In the genomic region with DNA sequence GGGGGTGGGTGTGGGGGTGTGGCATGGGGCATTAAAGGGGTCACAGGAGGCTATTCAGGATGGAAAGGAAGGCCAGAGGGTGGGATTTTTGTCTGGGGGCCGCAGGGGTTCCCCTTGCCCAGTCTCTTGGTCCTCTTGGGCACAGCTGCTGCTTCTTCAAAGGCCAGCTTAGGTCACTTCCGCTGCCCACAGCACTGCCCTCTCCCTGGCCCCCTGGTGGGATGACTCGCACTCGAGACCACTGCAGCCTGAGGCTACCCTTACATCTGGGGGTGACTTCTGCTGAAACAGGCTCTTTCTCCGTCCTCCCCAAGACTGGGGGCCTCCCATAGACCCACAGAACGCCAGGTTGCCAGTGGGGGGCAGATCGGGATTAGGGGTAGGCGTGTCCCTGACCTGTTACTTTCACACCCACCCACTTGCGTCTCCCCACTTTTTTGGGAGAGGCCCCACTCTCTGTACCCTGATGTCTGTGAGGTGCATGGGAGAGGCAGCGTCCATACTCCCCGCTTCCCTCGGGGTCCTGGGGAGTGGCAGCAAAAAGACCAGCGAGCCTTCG, we compare ENCODE assay signal across 9 cellular contexts. TPM values are rescaled to one million over a fixed set of nuclear protein-coding genes. Genes with fewer than 3 reads are reported as not detected.
DNase-seq lines count a peak whose midpoint lies in the region; ATAC-seq and TF ChIP-seq lines count a peak whose summit lies in the region.
"Had no signal": no experiment of that assay in that cellular context is flagged by ENCODE, and none has a peak within 500 bp of the region (broad histone marks: within the 10 kb centered on the region; RNA-seq: fewer than 3 reads in every experiment).

No MANE protein-coding gene starts in this region.

- no peak for TF ChIP-seq POLR2A in lower leg skin (IDR thresholded peaks at IDR 0.05)

- H3K4me3 ChIP-seq in BJ (ENCODE audit: low read depth, low read length) (peak overlapping the region; percentile 44), HFF-Myc (replicated peaks; ENCODE audit: low read depth, low read length) (peak overlapping the region; percentile 22), astrocyte of the cerebellum (ENCODE audit: low read depth, low read length) (peak overlapping the region; percentile 38), mononuclear cell (ENCODE audit: low read length) (peak overlapping the region; percentile 34), lower leg skin (ENCODE audit: low read depth, poor library complexity, severe bottlenecking) (no peak overlapping the region)

- intact Hi-C loops in lower leg skin (cut with DNase I; ENCODE audit: low total_unique reads) = no loop called here

- 20 to 22% methylated on average over 12 to 14 of the region's 14 CpGs for WGBS in lower leg skin, 2 donors

- no peak for ATAC-seq in GM21619 (IDR thresholded peaks at IDR 0.05; ENCODE audit: unreplicated experiment)

- H3K4me1 ChIP-seq in mononuclear cell (ENCODE audit: insufficient read depth, low read length) = peaks cover 43% of the 10 kb centered on the region

- in situ Hi-C loops in astrocyte of the cerebellum (cut with HindIII; ENCODE audit: low sequenced_read_pairs) = no loop called here

- H3K9me3 ChIP-seq in mononuclear cell (ENCODE audit: low read depth, low read length) = no peaks in the 10 kb centered on the region
- H3K9me3 ChIP-seq: transverse colon had no signal

- H3K36me3 ChIP-seq in BJ (ENCODE audit: control insufficient read depth, insufficient read depth, low read length) = no peaks in the 10 kb centered on the region
- H3K36me3 ChIP-seq: transverse colon had no signal

- no peak for DNase-seq in BJ (ENCODE audit: low read depth)
- DNase-seq in HFF-Myc (ENCODE audit: extremely low read depth, low read depth) = no peak
- DNase-seq in astrocyte of the cerebellum (ENCODE audit: low read depth) = no peak
- no peak for DNase-seq in NCI-H226
- DNase-seq in stimulated activated naive CD4-positive, alpha-beta T cell treated with Interleukin-2 at 50 U/mL for 16 hours (lab: John Stamatoyannopoulos, UW) = no peak
- no peak for DNase-seq in lower leg skin (ENCODE audit: low spot score in 2 of 2)

- H3K27me3 ChIP-seq in BJ (ENCODE audit: control insufficient read depth, insufficient read depth, low read length) = peaks cover 24% of the 10 kb centered on the region
- H3K27me3 ChIP-seq in mononuclear cell (ENCODE audit: insufficient read depth, low read length) = peaks cover 18% of the 10 kb centered on the region

- POLR2A ChIA-PET in BJ (lab: Charles Lee) = no interaction called here

- TF ChIP-seq CTCF in BJ (IDR thresholded peaks at IDR 0.05; ENCODE audit: insufficient read depth, low read depth, low read length) = no peak
- no peak for TF ChIP-seq CTCF in HFF-Myc (IDR thresholded peaks at IDR 0.05; ENCODE audit: low read depth, low read length, missing control alignments)
- no peak for TF ChIP-seq CTCF in astrocyte of the cerebellum (IDR thresholded peaks at IDR 0.05; ENCODE audit: low read depth, low read length, missing control alignments)
- TF ChIP-seq CTCF in lower leg skin (IDR thresholded peaks at IDR 0.05) = no peak

- CTCF ChIA-PET in BJ (lab: Yijun Ruan, JAX) = interaction anchor here (1.1 to 6.4 kb wide), 7 partner anchors 9 to 38 kb away, joined by 4 to 49 read pairs (median 6); no protein-coding TSS in a partner anchor

RNA-seq across cellular contexts. Expression of gene LKAAEAR1, which starts 1.3 kb away (rescaled TPM):
- not detected in 2 replicates for polyA plus RNA-seq in BJ (2011; rRNA removed)
- not detected in 2 replicates for polyA minus RNA-seq in BJ (2011; rRNA and poly(A)+ RNA removed)
- total RNA-seq in mononuclear cell (0.42 TPM), lower leg skin (under 1 TPM in 1 of 4 donors, not detected in 3; 0.91 TPM)
- total RNA-seq: transverse colon had no signal

RNA-seq across cellular contexts. Expression of gene OPRL1, which starts 3.0 kb away (rescaled TPM):
- 0.66 and 0.97 TPM in 2 replicates for polyA plus RNA-seq in BJ (2011; rRNA removed)
- 0.77 and 1.3 TPM in 2 replicates for polyA minus RNA-seq in BJ (2011; rRNA and poly(A)+ RNA removed)
- 1.3 TPM for total RNA-seq in mononuclear cell
- total RNA-seq in lower leg skin = under 1 TPM; 0.15 to 0.88 (median 0.28) TPM

RNA-seq across cellular contexts. Expression of gene RGS19, which starts 3.6 kb away (rescaled TPM):
- polyA plus RNA-seq in BJ (2011; rRNA removed) = 12.1 and 14.5 TPM in 2 replicates
- 9.0 and 11.9 TPM in 2 replicates for polyA minus RNA-seq in BJ (2011; rRNA and poly(A)+ RNA removed)
- total RNA-seq in mononuclear cell = 33.6 TPM
- 10 to 100 TPM; 10.4 to 26.4 (median 16.6) TPM for total RNA-seq in lower leg skin

RNA-seq across cellular contexts. Expression of gene TCEA2, which starts 19.9 kb away (rescaled TPM):
- polyA plus RNA-seq in BJ (2011; rRNA removed) = 17.3 and 34.2 TPM in 2 replicates
- polyA minus RNA-seq in BJ (2011; rRNA and poly(A)+ RNA removed) = 21.5 and 24.3 TPM in 2 replicates
- total RNA-seq in mononuclear cell (6.0 TPM), lower leg skin (10 to 100 TPM; 16.5 to 52.3 (median 22.8) TPM)

RNA-seq across cellular contexts. Expression of gene NPBWR2, which starts 24.5 kb away (rescaled TPM):
- not detected in 2 replicates for polyA plus RNA-seq in BJ (2011; rRNA removed)
- polyA minus RNA-seq in BJ (2011; rRNA and poly(A)+ RNA removed) = not detected in 2 replicates
- not detected for total RNA-seq in mononuclear cell
- total RNA-seq in lower leg skin = not detected
- total RNA-seq: transverse colon had no signal
